In the genomic region with DNA sequence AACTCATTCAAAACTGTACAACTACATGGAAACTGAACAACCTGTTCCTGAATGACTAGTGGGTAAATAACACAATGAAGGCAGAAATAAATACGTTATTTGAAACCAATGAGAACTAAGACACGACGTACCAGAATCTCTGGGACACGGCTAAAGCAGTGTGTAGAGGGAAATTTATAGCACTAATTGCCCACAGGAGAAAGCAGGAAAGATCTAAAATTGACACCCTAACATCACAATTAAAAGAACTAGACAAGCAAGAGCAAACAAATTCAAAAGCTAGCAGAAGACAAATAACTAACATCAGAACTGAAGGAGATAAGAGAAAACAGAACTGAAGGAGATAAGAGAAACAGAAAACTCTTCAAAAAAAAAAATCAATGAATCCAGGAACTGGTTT, we compare ENCODE assay signal across 7 cellular contexts.
DNase-seq lines count a peak whose midpoint lies in the region; ATAC-seq and TF ChIP-seq lines count a peak whose summit lies in the region.
"Not testable (repeated sequence)": the region's sequence is repeated elsewhere in the genome, so short reads cannot be mapped to it uniquely, and the experiment has no call there.

No MANE protein-coding gene starts in this region.

- H3K36me3 ChIP-seq in CD8-positive, alpha-beta memory T cell (ENCODE audit: insufficient read depth, low read length), result not testable (repeated sequence)
- H3K36me3 ChIP-seq in endodermal cell (ENCODE audit: control insufficient read depth, insufficient read depth, low read length), result peaks cover 45% of the 10 kb centered on the region

- H3K9me3 ChIP-seq in CD8-positive, alpha-beta memory T cell (ENCODE audit: low read length), result not testable (repeated sequence)
- H3K9me3 ChIP-seq in endodermal cell (ENCODE audit: control insufficient read depth, low read length), result peaks cover 15% of the 10 kb centered on the region

- peak overlapping the region in 5 of 8 donors; percentile 4 to 45 (median 36) for H3K27ac Mint-ChIP-seq in CD8-positive, alpha-beta memory T cell
- H3K27ac Mint-ChIP-seq in T-cell (peak overlapping the region; percentile 16 to 35), memory B cell (peak overlapping the region; percentile 97)
- H3K27ac Mint-ChIP-seq in activated T-cell treated with anti-CD3 and anti-CD28 coated beads, Interleukin-2, amount 50 U/mL, for 24 hours, result peak overlapping the region; percentile 24
- H3K27ac Mint-ChIP-seq in activated naive CD4-positive, alpha-beta T cell treated with anti-CD3 and anti-CD28 coated beads, Interleukin-2, amount 50 U/mL, for 24 hours, result peak overlapping the region; percentile 24
- H3K27ac Mint-ChIP-seq in endodermal cell, result not testable (repeated sequence)
- peak overlapping the region; percentile 48 for H3K27ac Mint-ChIP-seq in stimulated activated effector memory CD8-positive, alpha-beta T cell treated with anti-CD3 and anti-CD28 coated beads, Interleukin-12 subunit alpha, Interleukin-12 subunit beta, amount 100 ng/mL, for 72 hours

- H3K9ac ChIP-seq in endodermal cell (ENCODE audit: extremely low read depth, low read length, poor library complexity, severe bottlenecking), result not testable (repeated sequence)

- not testable (repeated sequence) for H3K4me1 ChIP-seq in CD8-positive, alpha-beta memory T cell (ENCODE audit: insufficient read depth, low read length); endodermal cell (ENCODE audit: control insufficient read depth, insufficient read depth, low read length)

- CTCF ChIA-PET in CD8-positive, alpha-beta memory T cell (lab: Charles Lee), result interaction anchor here (0.9 kb wide), 1 partner anchor 54 kb away, joined by 3 read pairs; no protein-coding TSS in a partner anchor
- CTCF ChIA-PET in T-cell (lab: Charles Lee), result not testable (repeated sequence)

- POLR2A ChIA-PET in CD8-positive, alpha-beta memory T cell (lab: Charles Lee); T-cell (lab: Charles Lee): not testable (repeated sequence)

- WGBS in endodermal cell (ENCODE audit: insufficient coverage in 1 of 2, insufficient read length in 1 of 2), 2 experiments, result 99 to 100% methylated on average over 1 to 4 of the region's 4 CpGs

- H3K27me3 ChIP-seq in CD8-positive, alpha-beta memory T cell (ENCODE audit: insufficient read depth, low read length, poor library complexity, severe bottlenecking); endodermal cell (ENCODE audit: control insufficient read depth, insufficient read depth, low read length, poor library complexity, severe bottlenecking): not testable (repeated sequence)

- peaks cover 37 to 86% (median 41%) of the 10 kb centered on the region in 3 donors for H3K36me3 Mint-ChIP-seq in CD8-positive, alpha-beta memory T cell
- H3K36me3 Mint-ChIP-seq in T-cell, result peaks cover 71% of the 10 kb centered on the region
- peaks cover 96% of the 10 kb centered on the region for H3K36me3 Mint-ChIP-seq in activated T-cell treated with anti-CD3 and anti-CD28 coated beads, Interleukin-2, amount 50 U/mL, for 24 hours (ENCODE audit: low read depth)
- H3K36me3 Mint-ChIP-seq in activated naive CD4-positive, alpha-beta T cell treated with anti-CD3 and anti-CD28 coated beads, Interleukin-2, amount 50 U/mL, for 24 hours, result peaks cover 45% of the 10 kb centered on the region
- H3K36me3 Mint-ChIP-seq in endodermal cell (ENCODE audit: low read depth), result peaks cover 54% of the 10 kb centered on the region
- H3K36me3 Mint-ChIP-seq in memory B cell, result peaks cover 53% of the 10 kb centered on the region
- peaks cover 97% of the 10 kb centered on the region for H3K36me3 Mint-ChIP-seq in stimulated activated effector memory CD8-positive, alpha-beta T cell treated with anti-CD3 and anti-CD28 coated beads, Interleukin-12 subunit alpha, Interleukin-12 subunit beta, amount 100 ng/mL, for 72 hours

- not testable (repeated sequence) for H3K27me3 Mint-ChIP-seq in CD8-positive, alpha-beta memory T cell; T-cell; activated T-cell treated with anti-CD3 and anti-CD28 coated beads, Interleukin-2, amount 50 U/mL, for 24 hours; activated naive CD4-positive, alpha-beta T cell treated with anti-CD3 and anti-CD28 coated beads, Interleukin-2, amount 50 U/mL, for 24 hours; endodermal cell (ENCODE audit: insufficient read depth); memory B cell

- H3K4me1 Mint-ChIP-seq in CD8-positive, alpha-beta memory T cell, result peaks cover 48 to 75% (median 72%) of the 10 kb centered on the region in 3 donors
- H3K4me1 Mint-ChIP-seq in T-cell (peaks cover 62 to 65% (median 62%) of the 10 kb centered on the region in 3 donors), endodermal cell (peaks cover 24% of the 10 kb centered on the region), memory B cell (peaks cover 45% of the 10 kb centered on the region)
- peaks cover 61% of the 10 kb centered on the region for H3K4me1 Mint-ChIP-seq in activated T-cell treated with anti-CD3 and anti-CD28 coated beads, Interleukin-2, amount 50 U/mL, for 24 hours (ENCODE audit: low read depth)
- H3K4me1 Mint-ChIP-seq in activated naive CD4-positive, alpha-beta T cell treated with anti-CD3 and anti-CD28 coated beads, Interleukin-2, amount 50 U/mL, for 24 hours, result peaks cover 74% of the 10 kb centered on the region
- H3K4me1 Mint-ChIP-seq in stimulated activated effector memory CD8-positive, alpha-beta T cell treated with anti-CD3 and anti-CD28 coated beads, Interleukin-12 subunit alpha, Interleukin-12 subunit beta, amount 100 ng/mL, for 72 hours, result peaks cover 53% of the 10 kb centered on the region

- H3K9me3 Mint-ChIP-seq in CD8-positive, alpha-beta memory T cell; T-cell; activated T-cell treated with anti-CD3 and anti-CD28 coated beads, Interleukin-2, amount 50 U/mL, for 24 hours; activated naive CD4-positive, alpha-beta T cell treated with anti-CD3 and anti-CD28 coated beads, Interleukin-2, amount 50 U/mL, for 24 hours; memory B cell; stimulated activated effector memory CD8-positive, alpha-beta T cell treated with anti-CD3 and anti-CD28 coated beads, Interleukin-12 subunit alpha, Interleukin-12 subunit beta, amount 100 ng/mL, for 72 hours: not testable (repeated sequence)
- H3K9me3 Mint-ChIP-seq in endodermal cell, result peaks cover 27% of the 10 kb centered on the region

- not testable (repeated sequence) for TF ChIP-seq CTCF in endodermal cell (conservative IDR thresholded peaks at IDR 0.05)

- DNase-seq in CD8-positive, alpha-beta memory T cell; T-cell; activated T-cell treated with anti-CD3 and anti-CD28 coated beads, Interleukin-2, amount 50 U/mL, for 24 hours; endodermal cell; memory B cell (ENCODE audit: low spot score in 2 of 2); stimulated activated effector memory CD8-positive, alpha-beta T cell treated with anti-CD3 and anti-CD28 coated beads, Interleukin-12 subunit alpha, Interleukin-12 subunit beta, amount 100 ng/mL, for 72 hours (ENCODE audit: low spot score in 2 of 2): not testable (repeated sequence)

- not testable (repeated sequence) for H3K4me3 ChIP-seq in CD8-positive, alpha-beta memory T cell (ENCODE audit: low read length)
- H3K4me3 ChIP-seq in endodermal cell (ENCODE audit: low read length), result peak overlapping the region; percentile 40

- not testable (repeated sequence) for H3K27ac ChIP-seq in CD8-positive, alpha-beta memory T cell (ENCODE audit: low read depth, low read length); endodermal cell (ENCODE audit: low read depth, low read length)

- not testable (repeated sequence) for H3K4me3 Mint-ChIP-seq in CD8-positive, alpha-beta memory T cell; T-cell; activated T-cell treated with anti-CD3 and anti-CD28 coated beads, Interleukin-2, amount 50 U/mL, for 24 hours; activated naive CD4-positive, alpha-beta T cell treated with anti-CD3 and anti-CD28 coated beads, Interleukin-2, amount 50 U/mL, for 24 hours; endodermal cell; memory B cell; stimulated activated effector memory CD8-positive, alpha-beta T cell treated with anti-CD3 and anti-CD28 coated beads, Interleukin-12 subunit alpha, Interleukin-12 subunit beta, amount 100 ng/mL, for 72 hours

- not testable (repeated sequence) for ATAC-seq in T-cell (replicated peaks in 1 of 4); memory B cell (ENCODE audit: low read depth); stimulated activated effector memory CD8-positive, alpha-beta T cell treated with anti-CD3 and anti-CD28 coated beads, Interleukin-12 subunit alpha, Interleukin-12 subunit beta, amount 100 ng/mL, for 72 hours
